2 cellular contexts compared by ENCODE assay signal in the genomic region with DNA sequence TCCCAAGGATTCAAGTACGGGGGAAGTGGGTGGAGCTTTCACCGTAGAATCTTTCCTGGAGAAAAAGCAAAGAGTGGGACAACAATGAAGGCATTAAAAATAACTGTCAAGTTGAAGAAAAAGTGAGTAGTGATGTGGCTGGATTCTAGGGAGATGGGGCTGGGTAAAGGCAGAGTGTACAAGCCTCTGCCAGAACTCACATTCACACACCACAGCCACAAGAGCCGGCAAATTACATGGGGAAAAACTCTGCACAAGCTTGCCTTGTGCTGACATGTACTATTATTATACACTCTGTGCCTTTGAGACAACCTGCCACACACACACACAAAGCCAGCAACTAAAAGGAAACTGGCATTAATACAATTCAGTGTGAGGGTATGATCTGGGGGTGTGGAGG.
TF ChIP-seq lines count a peak whose summit lies in the region.

No MANE protein-coding gene starts in this region.

TF ChIP-seq in H1, 55 proteins besides CTCF, POLR2A, EP300 and RAD21:
- no peak for TF ChIP-seq RFX5 (IDR thresholded peaks at IDR 0.05; ENCODE audit: borderline replicate concordance, low read depth, low read length)
- TF ChIP-seq TCF12 (IDR thresholded peaks at IDR 0.05; ENCODE audit: low read depth, low read length), result no peak
- no peak for TF ChIP-seq MAFK (IDR thresholded peaks at IDR 0.05; ENCODE audit: low read depth, low read length)
- no peak for TF ChIP-seq SRF (IDR thresholded peaks at IDR 0.05; ENCODE audit: low read depth, low read length)
- no peak for TF ChIP-seq MAX (IDR thresholded peaks at IDR 0.05)
- no peak for TF ChIP-seq SP2 (IDR thresholded peaks at IDR 0.05; ENCODE audit: low read length)

TF ChIP-seq in neural cell, 6 proteins besides CTCF, POLR2A, EP300 and RAD21:
- TF ChIP-seq TAF1 (IDR thresholded peaks at IDR 0.05; ENCODE audit: low read depth), result no peak
- no peak for TF ChIP-seq POLR2AphosphoS5 (IDR thresholded peaks at IDR 0.05)
- no peak for TF ChIP-seq MXI1 (conservative IDR thresholded peaks at IDR 0.05; ENCODE audit: poor library complexity, severe bottlenecking)
- TF ChIP-seq EZH2 (IDR thresholded peaks at IDR 0.05; ENCODE audit: borderline replicate concordance, insufficient read depth, low read length, poor library complexity, severe bottlenecking), result no peak
- TF ChIP-seq, protein P1, sequence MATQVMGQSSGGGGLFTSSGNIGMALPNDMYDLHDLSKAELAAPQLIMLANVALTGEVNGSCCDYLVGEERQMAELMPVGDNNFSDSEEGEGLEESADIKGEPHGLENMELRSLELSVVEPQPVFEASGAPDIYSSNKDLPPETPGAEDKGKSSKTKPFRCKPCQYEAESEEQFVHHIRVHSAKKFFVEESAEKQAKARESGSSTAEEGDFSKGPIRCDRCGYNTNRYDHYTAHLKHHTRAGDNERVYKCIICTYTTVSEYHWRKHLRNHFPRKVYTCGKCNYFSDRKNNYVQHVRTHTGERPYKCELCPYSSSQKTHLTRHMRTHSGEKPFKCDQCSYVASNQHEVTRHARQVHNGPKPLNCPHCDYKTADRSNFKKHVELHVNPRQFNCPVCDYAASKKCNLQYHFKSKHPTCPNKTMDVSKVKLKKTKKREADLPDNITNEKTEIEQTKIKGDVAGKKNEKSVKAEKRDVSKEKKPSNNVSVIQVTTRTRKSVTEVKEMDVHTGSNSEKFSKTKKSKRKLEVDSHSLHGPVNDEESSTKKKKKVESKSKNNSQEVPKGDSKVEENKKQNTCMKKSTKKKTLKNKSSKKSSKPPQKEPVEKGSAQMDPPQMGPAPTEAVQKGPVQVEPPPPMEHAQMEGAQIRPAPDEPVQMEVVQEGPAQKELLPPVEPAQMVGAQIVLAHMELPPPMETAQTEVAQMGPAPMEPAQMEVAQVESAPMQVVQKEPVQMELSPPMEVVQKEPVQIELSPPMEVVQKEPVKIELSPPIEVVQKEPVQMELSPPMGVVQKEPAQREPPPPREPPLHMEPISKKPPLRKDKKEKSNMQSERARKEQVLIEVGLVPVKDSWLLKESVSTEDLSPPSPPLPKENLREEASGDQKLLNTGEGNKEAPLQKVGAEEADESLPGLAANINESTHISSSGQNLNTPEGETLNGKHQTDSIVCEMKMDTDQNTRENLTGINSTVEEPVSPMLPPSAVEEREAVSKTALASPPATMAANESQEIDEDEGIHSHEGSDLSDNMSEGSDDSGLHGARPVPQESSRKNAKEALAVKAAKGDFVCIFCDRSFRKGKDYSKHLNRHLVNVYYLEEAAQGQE (IDR thresholded peaks at IDR 0.05; ENCODE audit: borderline replicate concordance), result no peak
- no peak for TF ChIP-seq SMC3 (conservative IDR thresholded peaks at IDR 0.05; ENCODE audit: poor library complexity)
